Comparison of ENCODE assay signal across 20 cellular contexts in genomic region chr13:91368101-91368500, GRCh38. TPM values are rescaled to one million over a fixed set of nuclear protein-coding genes. Genes with fewer than 3 reads are reported as not detected.
A peak's percentile ranks its signal among the peaks of the same experiment; 100 is the strongest.
DNase-seq lines count a peak whose midpoint lies in the region; ATAC-seq, FAIRE-seq and TF ChIP-seq lines count a peak whose summit lies in the region.
"Had no signal": no experiment of that assay in that cellular context is flagged by ENCODE, and none has a peak within 500 bp of the region (broad histone marks: within the 10 kb centered on the region; RNA-seq: fewer than 3 reads in every experiment).

No MANE protein-coding gene starts in this region.

- POLR2A ChIA-PET in activated CD4-positive, alpha-beta T cell treated with anti-CD3 and anti-CD28 coated beads for 36 hours (lab: Charles Lee) = interaction anchor here (1.0 to 1.5 kb wide), 2 partner anchors 21 to 22 kb away, joined by 3 to 5 read pairs; partner anchors contain the start of gene MIR17HG

- no peak for FAIRE-seq in GM19239 (lab: Jason Lieb, UNC)

- H4K20me1 ChIP-seq in OCI-LY3 (ENCODE audit: insufficient read depth, low read length) = no peaks in the 10 kb centered on the region

- DNase-seq in activated CD4-positive, alpha-beta T cell treated with anti-CD3 and anti-CD28 coated beads for 36 hours = no peak
- DNase-seq in activated CD4-positive, alpha-beta T cell treated with anti-CD3 and anti-CD28 coated beads, Interleukin-2, amount 50 U/mL, for 48 hours = no peak
- DNase-seq in HuH-7.5 (ENCODE audit: low spot score) = no peak
- no peak for DNase-seq in activated CD4-positive, CD25-positive, alpha-beta regulatory T cell (lab: John Stamatoyannopoulos, UW)
- no peak for DNase-seq in GM19239 (ENCODE audit: insufficient read length, low spot score)
- DNase-seq: 8988T, DMS153, EL, Karpas-422, NCI-H1417 treated with DMSO at 0.1 percent for 48 hours, NCI-H2029, NCI-H510A, NCI-H82, Peyer's patch, Right ventricle myocardium superior had no signal

- H2AFZ ChIP-seq in OCI-LY3 (ENCODE audit: low read depth, low read length) = no peak overlapping the region

- intact Hi-C loops in activated CD4-positive, alpha-beta T cell treated with anti-CD3 and anti-CD28 coated beads for 36 hours (cut with DNase I, micrococcal nuclease) = loop anchor here in 1 of 2 experiments (2.0 kb wide), 1 partner anchor 31 kb away; the partner anchor contains the start of gene GPC5

- CTCF ChIA-PET in activated CD4-positive, alpha-beta T cell treated with anti-CD3 and anti-CD28 coated beads for 36 hours (lab: Charles Lee) = interaction anchor here (1.1 kb wide), 1 partner anchor 21 kb away, joined by 4 read pairs; no protein-coding TSS in a partner anchor

- peaks cover 9% of the 10 kb centered on the region for H3K36me3 ChIP-seq in OCI-LY3 (replicated peaks; ENCODE audit: low read depth, low read length)
- H3K36me3 ChIP-seq: BLaER1, Peyer's patch had no signal

- no peaks in the 10 kb centered on the region for H3K79me2 ChIP-seq in OCI-LY3 (ENCODE audit: low read length)

- H3K4me3 Mint-ChIP-seq in activated CD4-positive, alpha-beta T cell treated with anti-CD3 and anti-CD28 coated beads for 36 hours = no peak overlapping the region

- H3K4me3 ChIP-seq in OCI-LY3 (ENCODE audit: low read length) = no peak overlapping the region; the same call in 1 of the 2 replicates
- H3K4me3 ChIP-seq: BLaER1, HAP-1, Peyer's patch had no signal

- no peaks in the 10 kb centered on the region for H3K9me3 Mint-ChIP-seq in activated CD4-positive, alpha-beta T cell treated with anti-CD3 and anti-CD28 coated beads for 36 hours (ENCODE audit: low read depth)

- peaks cover 3% of the 10 kb centered on the region for H3K36me3 Mint-ChIP-seq in activated CD4-positive, alpha-beta T cell treated with anti-CD3 and anti-CD28 coated beads for 36 hours (ENCODE audit: low read depth)

- ATAC-seq in activated CD4-positive, alpha-beta T cell treated with anti-CD3 and anti-CD28 coated beads for 36 hours = no peak
- ATAC-seq in GM18502 (IDR thresholded peaks at IDR 0.05; ENCODE audit: poor library complexity, unreplicated experiment) (peak; percentile 53), HG02870 (IDR thresholded peaks at IDR 0.05; ENCODE audit: unreplicated experiment) (peak; percentile 31)

- H3K27me3 Mint-ChIP-seq in activated CD4-positive, alpha-beta T cell treated with anti-CD3 and anti-CD28 coated beads for 36 hours = peaks cover 5% of the 10 kb centered on the region

- H3K27me3 ChIP-seq in OCI-LY3 (ENCODE audit: low read depth, low read length) = no peaks in the 10 kb centered on the region
- H3K27me3 ChIP-seq: BLaER1, Peyer's patch had no signal

- no peaks in the 10 kb centered on the region for H3K9me3 ChIP-seq in OCI-LY3 (ENCODE audit: insufficient read depth, low read length)
- H3K9me3 ChIP-seq: BLaER1, HAP-1, Peyer's patch had no signal

- no peak for TF ChIP-seq CTCF in OCI-LY3 (IDR thresholded peaks at IDR 0.05; ENCODE audit: low read depth, low read length)

- H3K27ac ChIP-seq in OCI-LY3 (ENCODE audit: low read length) = peak overlapping the region; percentile 11; the same call in 1 of the 2 replicates
- H3K27ac ChIP-seq: BLaER1, Peyer's patch had no signal

- H3K4me1 ChIP-seq in OCI-LY3 (ENCODE audit: low read length) = peaks cover 36% of the 10 kb centered on the region
- H3K4me1 ChIP-seq: BLaER1, Peyer's patch had no signal

- peak overlapping the region; percentile 51 for H3K4me2 ChIP-seq in OCI-LY3 (ENCODE audit: low read length)
- H3K4me2 ChIP-seq: BLaER1 had no signal

- no peak overlapping the region for H3K9ac ChIP-seq in OCI-LY3 (ENCODE audit: low read length)
- H3K9ac ChIP-seq: BLaER1 had no signal

- H3K4me1 Mint-ChIP-seq in activated CD4-positive, alpha-beta T cell treated with anti-CD3 and anti-CD28 coated beads for 36 hours = peaks cover 41% of the 10 kb centered on the region

- H3K27ac Mint-ChIP-seq in activated CD4-positive, alpha-beta T cell treated with anti-CD3 and anti-CD28 coated beads for 36 hours = peak overlapping the region; percentile 93

RNA-seq across cellular contexts. Expression of gene MIR17HG, which starts 20.6 kb away (rescaled TPM):
- total RNA-seq in activated CD4-positive, alpha-beta T cell treated with anti-CD3 and anti-CD28 coated beads for 36 hours = 10 to 100 TPM; 13.8 to 26.7 TPM

RNA-seq across cellular contexts. Expression of gene GPC5, which starts 30.3 kb away (rescaled TPM):
- total RNA-seq in activated CD4-positive, alpha-beta T cell treated with anti-CD3 and anti-CD28 coated beads for 36 hours = under 1 TPM; 0.63 to 0.66 TPM
